In the genomic region with DNA sequence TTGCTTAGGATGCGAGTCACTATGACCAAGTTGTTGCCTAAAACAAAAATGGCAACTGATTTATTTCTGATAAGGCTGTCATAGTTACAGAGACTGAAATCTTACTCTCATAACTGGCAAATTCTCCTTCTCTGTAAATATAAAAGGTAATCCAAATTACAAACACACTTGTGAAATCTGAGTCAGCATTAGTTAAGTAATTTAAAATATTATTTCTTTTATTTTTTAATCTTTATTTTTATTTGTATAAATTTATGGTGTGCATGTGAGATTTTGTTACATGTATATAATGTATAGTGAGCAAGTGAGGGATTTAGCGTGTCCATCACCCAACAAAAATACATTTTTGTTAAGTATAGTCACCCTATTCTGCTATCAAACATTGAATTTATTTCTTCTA, we compare ENCODE assay signal across 21 cellular contexts.
DNase-seq lines count a peak whose midpoint lies in the region; ATAC-seq, FAIRE-seq and TF ChIP-seq lines count a peak whose summit lies in the region.
"Had no signal": no experiment of that assay in that cellular context is flagged by ENCODE, and none has a peak within 500 bp of the region (broad histone marks: within the 10 kb centered on the region; RNA-seq: fewer than 3 reads in every experiment).

No MANE protein-coding gene starts in this region.

- H3K4me3 ChIP-seq in A549 (no peak overlapping the region), PC-3 (ENCODE audit: low read length) (no peak overlapping the region), fibroblast of pulmonary artery (replicated peaks; ENCODE audit: low read depth, low read length) (no peak overlapping the region), ascending aorta (no peak overlapping the region)
- H3K4me3 ChIP-seq: BLaER1 had no signal

- TF ChIP-seq CTCF in A549 (IDR thresholded peaks at IDR 0.05) (no peak), PC-3 (conservative IDR thresholded peaks at IDR 0.05; ENCODE audit: low read depth, low read length) (no peak), fibroblast of pulmonary artery (IDR thresholded peaks at IDR 0.05; ENCODE audit: low read length, missing control alignments) (no peak), ascending aorta (IDR thresholded peaks at IDR 0.05) (no peak)

- TF ChIP-seq EP300 in A549 (IDR thresholded peaks at IDR 0.05), result no peak

- POLR2A ChIA-PET in A549 (lab: Yijun Ruan, JAX), result no interaction called here
- POLR2A ChIA-PET in PC-3 (lab: Charles Lee; ENCODE audit: unreplicated experiment), result no interaction called here

- no peaks in the 10 kb centered on the region for H3K9me2 ChIP-seq in PC-3 (replicated peaks; ENCODE audit: low read length)

- no peak for TF ChIP-seq POLR2A in A549 (IDR thresholded peaks at IDR 0.05; ENCODE audit: low read length)

- intact Hi-C loops in PC-3 (cut with micrococcal nuclease), result no loop called here
- intact Hi-C loops in ascending aorta (cut with DNase I), result no loop called here

- H3F3A ChIP-seq in PC-3 (ENCODE audit: low read length, unreplicated experiment), result no peaks in the 10 kb centered on the region

- no peak for TF ChIP-seq RAD21 in A549 (conservative IDR thresholded peaks at IDR 0.05 in 1 of 2, IDR thresholded peaks at IDR 0.05 in 1 of 2)

- CTCF ChIA-PET in A549 (lab: Yijun Ruan, JAX) (no interaction called here), PC-3 (lab: Charles Lee) (no interaction called here)

- H3K79me2 ChIP-seq in PC-3 (ENCODE audit: low read length), result no peaks in the 10 kb centered on the region

- H3K9me3 ChIP-seq in A549 (no peaks in the 10 kb centered on the region), PC-3 (ENCODE audit: low read length) (no peaks in the 10 kb centered on the region), ascending aorta (no peaks in the 10 kb centered on the region)

- H3K9ac ChIP-seq in PC-3 (ENCODE audit: low read length), result no peak overlapping the region
- H3K9ac ChIP-seq: BLaER1 had no signal

- no TSS peak for BruUV-seq in PC-3 (replicated peaks; lab: Mats Ljungman, UMichigan)

- H2AFZ ChIP-seq in PC-3 (ENCODE audit: low read length), result no peak overlapping the region

- no peak for DNase-seq in A549 (ENCODE audit: low read depth in 1 of 2, low spot score in 1 of 2)
- peak; percentile 6 for DNase-seq in ELR (ENCODE audit: low read depth)
- peak; percentile 15 for DNase-seq in PC-3
- DNase-seq in fibroblast of pulmonary artery (ENCODE audit: low read depth), result peak; percentile 7
- no peak for DNase-seq in ascending aorta (ENCODE audit: low spot score in 2 of 2)
- DNase-seq in HuH-7.5 (ENCODE audit: low spot score), result no peak
- DNase-seq: Caco-2; CD4-positive, CD25-positive, alpha-beta regulatory T cell; CD8-positive, alpha-beta T cell; DMS153; DMS79 treated with DMSO at 0.1 percent for 48 hours; H7; HCEC 1CT had no signal

- H3K4me1 ChIP-seq in A549 (no peaks in the 10 kb centered on the region), PC-3 (ENCODE audit: insufficient read depth, low read length) (no peaks in the 10 kb centered on the region), ascending aorta (no peaks in the 10 kb centered on the region)

- H3K36me3 ChIP-seq in PC-3 (ENCODE audit: low read depth, low read length), result no peaks in the 10 kb centered on the region
- no peaks in the 10 kb centered on the region for H3K36me3 ChIP-seq in ascending aorta
- H3K36me3 ChIP-seq: BLaER1 had no signal

- no peak overlapping the region for H3K27ac ChIP-seq in A549
- no peak overlapping the region for H3K27ac ChIP-seq in PC-3 (ENCODE audit: low read length)
- no peak overlapping the region for H3K27ac ChIP-seq in ascending aorta
- H3K27ac ChIP-seq: BLaER1, C4-2B had no signal

- H3K27me3 ChIP-seq in PC-3 (ENCODE audit: low read length), result no peaks in the 10 kb centered on the region
- H3K27me3 ChIP-seq in ascending aorta, result no peaks in the 10 kb centered on the region
- H3K27me3 ChIP-seq: BLaER1 had no signal

- FAIRE-seq in A549 (lab: Jason Lieb, UNC), result no peak
- FAIRE-seq: G401.6, GM12892, GM19239, H1 had no signal

- no peaks in the 10 kb centered on the region for H4K20me1 ChIP-seq in PC-3 (ENCODE audit: low read length)
- H4K20me1 ChIP-seq: BLaER1 had no signal

- 83% methylated on average over 2 of the region's 2 CpGs for WGBS in A549 (ENCODE audit: missing lambda C conversion rate)

- no peak for ATAC-seq in A549
- ATAC-seq in PC-3, result no peak
- no peak for ATAC-seq in GM19467 (IDR thresholded peaks at IDR 0.05; ENCODE audit: unreplicated experiment)
- no peak for ATAC-seq in GM18858 (IDR thresholded peaks at IDR 0.05; ENCODE audit: unreplicated experiment)
- ATAC-seq: CD8-positive, alpha-beta T cell had no signal

- no peak overlapping the region for H3K4me2 ChIP-seq in A549
- H3K4me2 ChIP-seq in PC-3 (ENCODE audit: low read length), result no peak overlapping the region
- H3K4me2 ChIP-seq: BLaER1 had no signal

TF ChIP-seq in A549, 52 proteins besides CTCF, POLR2A, EP300 and RAD21:
- TF ChIP-seq ELK1 (IDR thresholded peaks at IDR 0.05; ENCODE audit: low read depth, low read length) (no peak), MAFK (IDR thresholded peaks at IDR 0.05; ENCODE audit: partially characterized antibody) (peak; percentile 7)

Comparison
In these comparisons a context has a peak if more than half of its experiments do, and no peak if none do; other contexts are left out.
1. DNase-seq: peak in ELR (single experiment), PC-3 (single experiment) and fibroblast of pulmonary artery (single experiment); none in A549 (0 of 2), ascending aorta (0 of 2) and HuH-7.5 (single experiment).